Comparison of ENCODE assay signal across 8 cellular contexts in genomic region chr2:98757904-98758421, GRCh38. TPM values are rescaled to one million over a fixed set of nuclear protein-coding genes. Genes with fewer than 3 reads are reported as not detected.
A peak's percentile ranks its signal among the peaks of the same experiment; 100 is the strongest.
DNase-seq lines count a peak whose midpoint lies in the region; ATAC-seq and TF ChIP-seq lines count a peak whose summit lies in the region.

No MANE protein-coding gene starts in this region.

- H3K9me3 ChIP-seq in right atrium auricular region: no peaks in the 10 kb centered on the region

- H3K27ac ChIP-seq in right atrium auricular region: peak overlapping the region in 1 of 2 donors; percentile 7

- no peaks in the 10 kb centered on the region for H3K36me3 ChIP-seq in right atrium auricular region

- H3K27ac Mint-ChIP-seq in activated naive CD8-positive, alpha-beta T cell treated with anti-CD3 and anti-CD28 coated beads, Interleukin-2, amount 50 U/mL, for 24 hours: peak overlapping the region; percentile 93

- H3K9me3 Mint-ChIP-seq in activated naive CD8-positive, alpha-beta T cell treated with anti-CD3 and anti-CD28 coated beads, Interleukin-2, amount 50 U/mL, for 24 hours: no peaks in the 10 kb centered on the region

- peak; percentile 94 for ATAC-seq in GM18909 (IDR thresholded peaks at IDR 0.05; ENCODE audit: poor library complexity, unreplicated experiment)
- ATAC-seq in HG03159 (IDR thresholded peaks at IDR 0.05; ENCODE audit: unreplicated experiment): peak; percentile 85
- ATAC-seq in activated naive CD8-positive, alpha-beta T cell treated with anti-CD3 and anti-CD28 coated beads, Interleukin-2, amount 50 U/mL, for 24 hours: peak; percentile 73

- H3K4me1 Mint-ChIP-seq in activated naive CD8-positive, alpha-beta T cell treated with anti-CD3 and anti-CD28 coated beads, Interleukin-2, amount 50 U/mL, for 24 hours: peaks cover 55% of the 10 kb centered on the region

- no peak for TF ChIP-seq CTCF in right atrium auricular region (IDR thresholded peaks at IDR 0.05)

- H3K27me3 ChIP-seq in right atrium auricular region: no peaks in the 10 kb centered on the region

- peaks cover 0 to 24% of the 10 kb centered on the region in 2 donors for H3K4me1 ChIP-seq in right atrium auricular region

- peak; percentile 82 for DNase-seq in AG08396 (ENCODE audit: low spot score)
- DNase-seq in RKO (ENCODE audit: low spot score): peak; percentile 63
- DNase-seq in activated naive CD8-positive, alpha-beta T cell treated with anti-CD3 and anti-CD28 coated beads, Interleukin-2, amount 50 U/mL, for 24 hours: peak; percentile 52
- peak; percentile 85 for DNase-seq in right atrium auricular region (ENCODE audit: low spot score)
- DNase-seq in stimulated activated CD8-positive, alpha-beta memory T cell treated with anti-CD3 and anti-CD28 coated beads, Interleukin-12 subunit alpha, Interleukin-12 subunit beta, amount 100 ng/mL, for 1 hour (ENCODE audit: low read depth): peak; percentile 40
- DNase-seq in SK-N-DZ (ENCODE audit: low spot score): no peak

- H3K36me3 Mint-ChIP-seq in activated naive CD8-positive, alpha-beta T cell treated with anti-CD3 and anti-CD28 coated beads, Interleukin-2, amount 50 U/mL, for 24 hours (ENCODE audit: low read depth): no peaks in the 10 kb centered on the region

- H3K27me3 Mint-ChIP-seq in activated naive CD8-positive, alpha-beta T cell treated with anti-CD3 and anti-CD28 coated beads, Interleukin-2, amount 50 U/mL, for 24 hours: no peaks in the 10 kb centered on the region

- H3K4me3 Mint-ChIP-seq in activated naive CD8-positive, alpha-beta T cell treated with anti-CD3 and anti-CD28 coated beads, Interleukin-2, amount 50 U/mL, for 24 hours: peak overlapping the region; percentile 67

- H3K4me3 ChIP-seq in right atrium auricular region: no peak overlapping the region

RNA-seq across cellular contexts. Expression of gene MGAT4A, which starts 27.0 kb away (rescaled TPM):
- 10 to 100 TPM; 13.2 to 37.4 TPM for total RNA-seq in right atrium auricular region
- 7.7 and 18.2 TPM in 2 replicates for polyA plus RNA-seq in SK-N-DZ (2014; cell fraction: cytosol; rRNA removed)
- 9.6 and 16.7 TPM in 2 replicates for polyA plus RNA-seq in SK-N-DZ (2014; cell fraction: nucleus; rRNA removed)
